ENCODE assay signal across 8 cellular contexts in the genomic region with DNA sequence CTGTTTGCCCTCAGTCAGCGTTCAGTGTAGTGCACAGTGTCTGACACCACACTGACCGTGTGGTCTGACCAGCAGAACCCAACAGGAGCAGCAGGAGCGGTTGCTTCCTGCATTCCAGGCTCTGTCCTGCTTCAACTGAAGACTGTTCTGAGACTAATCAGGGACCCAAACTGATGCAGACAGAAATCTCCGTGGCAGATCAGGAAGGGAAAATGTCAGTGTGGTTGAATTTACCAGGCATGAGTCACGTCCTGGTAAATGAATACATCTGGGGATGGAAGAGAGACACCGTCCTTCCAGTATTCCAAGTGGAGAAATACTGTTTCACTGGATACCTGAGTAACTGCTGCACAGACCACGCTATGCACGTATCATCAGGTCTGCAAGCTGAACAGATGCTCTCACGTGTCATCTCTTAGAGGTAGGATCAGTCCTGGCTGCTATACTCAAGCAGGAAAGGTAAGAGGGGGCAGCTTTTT.
DNase-seq lines count a peak whose midpoint lies in the region; ATAC-seq and TF ChIP-seq lines count a peak whose summit lies in the region.

No MANE protein-coding gene starts in this region.

- H3K4me3 ChIP-seq in AG10803 (ENCODE audit: low read length): peak overlapping the region; percentile 48
- peak overlapping the region in 1 of 2 experiments; percentile 15 for H3K4me3 ChIP-seq in mesenchymal stem cell (ENCODE audit: insufficient read depth in 1 of 2, low read depth in 1 of 2, low read length in 2 of 2)

- DNase-seq in AG10803 (ENCODE audit: low read depth): peak; percentile 98
- DNase-seq in M059J (ENCODE audit: low read depth): peak; percentile 99
- DNase-seq in dermis microvascular lymphatic vessel endothelial cell (ENCODE audit: low read depth in 2 of 2): peak; percentile 51 to 96
- peak; percentile 97 for DNase-seq in mesenchymal stem cell
- no peak for DNase-seq in DMS79 treated with DMSO at 0.1 percent for 48 hours (lab: John Stamatoyannopoulos, UW)
- DNase-seq in NCI-H146 treated with DMSO at 0.1 percent for 48 hours (lab: John Stamatoyannopoulos, UW; ENCODE audit: unreplicated experiment): no peak
- no peak for DNase-seq in DMS153 treated with DMSO at 0.1 percent for 48 hours (lab: John Stamatoyannopoulos, UW; ENCODE audit: unreplicated experiment)

- H3K27ac ChIP-seq in mesenchymal stem cell (ENCODE audit: low read length, poor library complexity, severe bottlenecking): peak overlapping the region; percentile 92

- H2BK15ac ChIP-seq in mesenchymal stem cell (ENCODE audit: low read depth, poor library complexity, severe bottlenecking): peak overlapping the region; percentile 89

- H2BK120ac ChIP-seq in mesenchymal stem cell (ENCODE audit: low read depth, low read length): peak overlapping the region; percentile 98

- H4K91ac ChIP-seq in mesenchymal stem cell (ENCODE audit: low read length): peak overlapping the region; percentile 87

- no peak for ATAC-seq in GM18907 (IDR thresholded peaks at IDR 0.05; ENCODE audit: unreplicated experiment)

- H3K4ac ChIP-seq in mesenchymal stem cell (ENCODE audit: low read depth in 1 of 2, low read length in 2 of 2): peak overlapping the region; percentile 67 to 93

- peak overlapping the region; percentile 96 for H2AK5ac ChIP-seq in mesenchymal stem cell (ENCODE audit: low read length, severe bottlenecking)

- TF ChIP-seq CTCF in AG10803 (conservative IDR thresholded peaks at IDR 0.05; ENCODE audit: low read length): no peak

- peak overlapping the region; percentile 85 to 96 for H3K18ac ChIP-seq in mesenchymal stem cell (ENCODE audit: low read depth in 1 of 2, low read length in 2 of 2)

- peak overlapping the region; percentile 52 for H3K9ac ChIP-seq in mesenchymal stem cell (ENCODE audit: low read length)

- peaks cover 13% of the 10 kb centered on the region for H3K4me1 ChIP-seq in mesenchymal stem cell (ENCODE audit: control insufficient read depth, insufficient read depth, low read depth, low read length)

- no peaks in the 10 kb centered on the region for H3K27me3 ChIP-seq in mesenchymal stem cell (ENCODE audit: control insufficient read depth in 1 of 2, insufficient read depth in 1 of 2, low read length in 2 of 2)

- H3K36me3 ChIP-seq in mesenchymal stem cell (ENCODE audit: control insufficient read depth in 1 of 2, insufficient read depth in 2 of 2, low read depth in 1 of 2, low read length in 2 of 2): peaks cover 0 to 3% of the 10 kb centered on the region in 2 experiments

- peaks cover 4% of the 10 kb centered on the region for H3K79me1 ChIP-seq in mesenchymal stem cell (replicated peaks; ENCODE audit: low read length, poor library complexity, severe bottlenecking)

- H2BK12ac ChIP-seq in mesenchymal stem cell (ENCODE audit: low read length in 2 of 2): peak overlapping the region; percentile 95 to 97

- 1% methylated on average over 9 of the region's 9 CpGs for WGBS in mesenchymal stem cell

- H3K9me3 ChIP-seq in mesenchymal stem cell (ENCODE audit: control insufficient read depth, low read length): no peaks in the 10 kb centered on the region

- peak overlapping the region; percentile 47 for H2BK5ac ChIP-seq in mesenchymal stem cell (ENCODE audit: low read depth, low read length, poor library complexity, severe bottlenecking)

- peak overlapping the region; percentile 5 for H2AFZ ChIP-seq in mesenchymal stem cell (ENCODE audit: low read depth, low read length)

- peak overlapping the region in 1 of 2 experiments; percentile 88 for H3K14ac ChIP-seq in mesenchymal stem cell (ENCODE audit: low read length in 2 of 2)

- no peak overlapping the region for H3K23ac ChIP-seq in mesenchymal stem cell (ENCODE audit: low read length in 2 of 2)

- peak overlapping the region; percentile 67 for H3K4me2 ChIP-seq in mesenchymal stem cell (ENCODE audit: low read length, poor library complexity, severe bottlenecking)

- peak overlapping the region; percentile 86 for H4K8ac ChIP-seq in mesenchymal stem cell (ENCODE audit: low read length)

Comparison
In these comparisons a context has a peak if more than half of its experiments do, and no peak if none do; other contexts are left out.
1. DNase-seq: peak in AG10803 (single experiment), M059J (single experiment), dermis microvascular lymphatic vessel endothelial cell (2 of 2) and mesenchymal stem cell (single experiment); none in DMS79 treated with DMSO at 0.1 percent for 48 hours (single experiment), NCI-H146 treated with DMSO at 0.1 percent for 48 hours (single experiment) and DMS153 treated with DMSO at 0.1 percent for 48 hours (single experiment).